Comparison of ENCODE assay signal across 22 cellular contexts in genomic region chr13:45592758-45593157, GRCh38.
DNase-seq lines count a peak whose midpoint lies in the region; ATAC-seq and TF ChIP-seq lines count a peak whose summit lies in the region.
"Had no signal": no experiment of that assay in that cellular context is flagged by ENCODE, and none has a peak within 500 bp of the region (broad histone marks: within the 10 kb centered on the region; RNA-seq: fewer than 3 reads in every experiment).

No MANE protein-coding gene starts in this region.

- TF ChIP-seq CTCF in GM12865 (IDR thresholded peaks at IDR 0.05; ENCODE audit: insufficient read depth, low read depth, low read length, missing control alignments), result no peak

- no peak overlapping the region for H3K4me3 ChIP-seq in GM12865 (ENCODE audit: low read depth, low read length)
- H3K4me3 ChIP-seq: BLaER1 treated with 17β-estradiol and CSF1 and Interleukin-3, amounts not matched to agents 10 nM and 100 nM; GM23338; skin epidermis had no signal

- ATAC-seq in GM18868 (IDR thresholded peaks at IDR 0.05; ENCODE audit: unreplicated experiment) (peak; percentile 91), HG02610 (IDR thresholded peaks at IDR 0.05; ENCODE audit: unreplicated experiment) (peak; percentile 84), HG03521 (IDR thresholded peaks at IDR 0.05; ENCODE audit: unreplicated experiment) (peak; percentile 54), HG03097 (IDR thresholded peaks at IDR 0.05; ENCODE audit: low FRiP score, unreplicated experiment) (no peak)
- ATAC-seq: activated naive CD8-positive, alpha-beta T cell treated with anti-CD3 and anti-CD28 coated beads, Interleukin-2, amount 50 U/mL, for 24 hours; GM23338; naive thymus-derived CD4-positive, alpha-beta T cell; WTC11 had no signal

- DNase-seq in GM12865 (ENCODE audit: low read depth) (peak; percentile 48), NCI-H1092 treated with DMSO at 0.1 percent for 48 hours (lab: John Stamatoyannopoulos, UW) (no peak)
- DNase-seq in stimulated activated naive CD4-positive, alpha-beta T cell treated with Interleukin-2 at 50 U/mL for 16 hours (lab: John Stamatoyannopoulos, UW), result no peak
- DNase-seq: activated CD4-positive, alpha-beta T cell treated with anti-CD3 and anti-CD28 coated beads, Interleukin-2, amount 50 U/mL, for 4 hours; activated effector memory CD4-positive, alpha-beta T cell treated with anti-CD3 and anti-CD28 coated beads, Interleukin-2, amount 50 U/mL, for 16 hours; activated naive CD8-positive, alpha-beta T cell treated with anti-CD3 and anti-CD28 coated beads, Interleukin-2, amount 50 U/mL, for 24 hours; Caco-2; DND-41; glutamatergic neuron; naive thymus-derived CD4-positive, alpha-beta T cell; NCI-H1417; NCI-H446; NCI-H82; occipital lobe had no signal
